Comparison of ENCODE assay signal across 27 cellular contexts in genomic region chr1:51032936-51033335, GRCh38.
"Had no signal": no experiment of that assay in that cellular context is flagged by ENCODE, and none has a peak within 500 bp of the region (broad histone marks: within the 10 kb centered on the region; RNA-seq: fewer than 3 reads in every experiment).

No MANE protein-coding gene starts in this region.

- H3K4me3 ChIP-seq: ascending aorta, breast epithelium, cardiac muscle cell, colonic mucosa, esophagus squamous epithelium, gastroesophageal sphincter, heart right ventricle, hepatocyte had no signal

- H3K9me3 ChIP-seq: ascending aorta, breast epithelium, colonic mucosa, esophagus squamous epithelium, gastroesophageal sphincter had no signal

- H2AFZ ChIP-seq: hepatocyte had no signal

- H3K27ac ChIP-seq: ascending aorta, breast epithelium, cardiac muscle cell, colonic mucosa, epithelial cell of prostate, esophagus squamous epithelium, gastroesophageal sphincter, heart right ventricle, hepatocyte had no signal

- DNase-seq: activated CD4-positive, alpha-beta memory T cell treated with anti-CD3 and anti-CD28 coated beads, Interleukin-2, amount 10 ng/mL, durations not matched to agents 7 days and 5 days; activated CD4-positive, alpha-beta T cell treated with anti-CD3 and anti-CD28 coated beads for 1 hour; activated CD4-positive, alpha-beta T cell treated with anti-CD3 and anti-CD28 coated beads for 4 hours; activated CD4-positive, alpha-beta T cell treated with anti-CD3 and anti-CD28 coated beads, Interleukin-2, amount 10 ng/mL, durations not matched to agents 7 days and 5 days; activated CD4-positive, alpha-beta T cell treated with anti-CD3 and anti-CD28 coated beads, Interleukin-2, amount 50 U/mL, for 4 hours; activated CD8-positive, alpha-beta memory T cell treated with anti-CD3 and anti-CD28 coated beads, Interleukin-2, amount 50 U/mL, for 48 hours; activated gamma-delta T cell; activated naive CD4-positive, alpha-beta T cell; activated naive CD4-positive, alpha-beta T cell treated with anti-CD3 and anti-CD28 coated beads, Interleukin-2, amount 10 ng/mL, durations not matched to agents 7 days and 5 days; activated naive CD8-positive, alpha-beta T cell treated with anti-CD3 and anti-CD28 coated beads, Interleukin-2, amount 10 ng/mL, durations not matched to agents 7 days and 5 days; activated T-cell treated with anti-CD3 and anti-CD28 coated beads for 4 hours; activated T-cell treated with anti-CD3 and anti-CD28 coated beads, Interleukin-2, amount 50 U/mL, for 24 hours; activated T-cell treated with anti-CD3 and anti-CD28 coated beads, Interleukin-2, amount 50 U/mL, for 72 hours; central memory CD4-positive, alpha-beta T cell; cerebellar nuclear complex; colonic mucosa; effector CD8-positive, alpha-beta T cell; esophagus squamous epithelium; foreskin melanocyte; heart right ventricle; T1000 had no signal

- H3K79me2 ChIP-seq: hepatocyte had no signal

- H3K27me3 ChIP-seq: ascending aorta, breast epithelium, cardiac muscle cell, colonic mucosa, gastroesophageal sphincter, heart right ventricle, hepatocyte had no signal

- H3K36me3 ChIP-seq: ascending aorta, breast epithelium, cardiac muscle cell, colonic mucosa, esophagus squamous epithelium, gastroesophageal sphincter, heart right ventricle had no signal

- H3K4me2 ChIP-seq: hepatocyte had no signal

- H3K4me1 ChIP-seq: ascending aorta, breast epithelium, colonic mucosa, esophagus squamous epithelium, gastroesophageal sphincter, heart right ventricle had no signal
